ENCODE assay signal across 28 cellular contexts in genomic region chr18:77821892-77822291, GRCh38.
"Had no signal": no experiment of that assay in that cellular context is flagged by ENCODE, and none has a peak within 500 bp of the region (broad histone marks: within the 10 kb centered on the region; RNA-seq: fewer than 3 reads in every experiment).

No MANE protein-coding gene starts in this region.

- H3K27me3 ChIP-seq: colonic mucosa, esophagus muscularis mucosa, esophagus squamous epithelium, foreskin keratinocyte, gastrocnemius medialis, gastroesophageal sphincter, heart left ventricle had no signal

- H3K4me3 ChIP-seq: colonic mucosa, coronary artery, dorsolateral prefrontal cortex, esophagus muscularis mucosa, esophagus squamous epithelium, gastrocnemius medialis, gastroesophageal sphincter, heart left ventricle, heart right ventricle had no signal

- H3K9me3 ChIP-seq: colonic mucosa, esophagus muscularis mucosa, gastrocnemius medialis, gastroesophageal sphincter had no signal

- H3K27ac ChIP-seq: colonic mucosa, coronary artery, dorsolateral prefrontal cortex, epithelial cell of prostate, esophagus muscularis mucosa, esophagus squamous epithelium, foreskin keratinocyte, gastrocnemius medialis, gastroesophageal sphincter, heart left ventricle, heart right ventricle had no signal

- FAIRE-seq: colon, endometrium, endothelial cell of umbilical vein, frontal cortex had no signal

- DNase-seq: colonic mucosa; cortex of kidney; dermis blood vessel endothelial cell; dorsolateral prefrontal cortex; effector CD4-positive, alpha-beta T cell; effector CD8-positive, alpha-beta T cell; effector memory CD4-positive, alpha-beta T cell; effector memory CD8-positive, alpha-beta T cell; endodermal cell; erythroblast; esophagus squamous epithelium; foreskin fibroblast; foreskin keratinocyte; foreskin melanocyte; gastrocnemius medialis; glutamatergic neuron; head of caudate nucleus; heart right ventricle had no signal

- ATAC-seq: effector memory CD8-positive, alpha-beta T cell; esophagus mucosa; foreskin keratinocyte; gastrocnemius medialis; gastroesophageal sphincter; heart left ventricle; heart right ventricle had no signal

- H3K36me3 ChIP-seq: colonic mucosa, esophagus muscularis mucosa, esophagus squamous epithelium, gastrocnemius medialis, gastroesophageal sphincter, heart left ventricle, heart right ventricle had no signal

- H3K4me1 ChIP-seq: colonic mucosa, esophagus muscularis mucosa, esophagus squamous epithelium, foreskin keratinocyte, gastrocnemius medialis, gastroesophageal sphincter, heart left ventricle, heart right ventricle had no signal
